8 cellular contexts compared by ENCODE assay signal in genomic region chr6:30672445-30673253, GRCh38. TPM values are rescaled to one million over a fixed set of nuclear protein-coding genes. Genes with fewer than 3 reads are reported as not detected.
DNase-seq lines count a peak whose midpoint lies in the region; ATAC-seq and TF ChIP-seq lines count a peak whose summit lies in the region.

DHX16 (minus strand) TSS chr6:30673006; CDS start chr6:30672841, 165 bp downstream.

- no peaks in the 10 kb centered on the region for H3K27me3 ChIP-seq in heart left ventricle

- CTCF ChIA-PET in T-cell (lab: Charles Lee) = interaction anchor here (0.7 to 2.0 kb wide), 15 partner anchors 9 to 318 kb away, joined by 3 to 9 read pairs (median 4); partner anchors contain the start of genes MDC1 (in 1 of the 2) and MRPS18B (in 1 of the 2)

- H3K4me3 ChIP-seq in heart left ventricle = peak within 1 kb of the TSS; percentile 76 to 98 (median 94)

- 0 to 1% (median 0%) methylated on average over 44 to 57 of the region's 57 CpGs for WGBS in adipose tissue, 3 donors
- WGBS in heart left ventricle, 4 donors = 0 to 1% (median 0%) methylated on average over 37 to 57 of the region's 57 CpGs

- peak within 1 kb of the TSS; percentile 79 to 84 for H3K27ac Mint-ChIP-seq in T-cell
- peak within 1 kb of the TSS; percentile 84 for H3K27ac Mint-ChIP-seq in type B pancreatic cell

- H3K36me3 ChIP-seq in heart left ventricle = peaks cover 0 to 57% (median 52%) of the 10 kb centered on the region in 9 donors

- ATAC-seq in HG02623 (IDR thresholded peaks at IDR 0.05; ENCODE audit: unreplicated experiment) = peak; percentile 64
- ATAC-seq in T-cell (replicated peaks in 1 of 4) = peak; percentile 80 to 84 (median 81)
- ATAC-seq in heart left ventricle = peak; percentile 64 to 93 (median 91)

- peaks cover 39 to 48% (median 41%) of the 10 kb centered on the region in 3 donors for H3K4me1 Mint-ChIP-seq in T-cell
- H3K4me1 Mint-ChIP-seq in type B pancreatic cell (ENCODE audit: unreplicated experiment) = peaks cover 8% of the 10 kb centered on the region

- H3K4me3 Mint-ChIP-seq in T-cell (peak within 1 kb of the TSS; percentile 85 to 93 (median 91)), type B pancreatic cell (peak within 1 kb of the TSS; percentile 86)

- intact Hi-C loops in heart left ventricle (cut with DNase I) = loop anchor here in 9 of 10 donors (5.0 to 10.0 kb wide), 6 partner anchors 55 to 202 kb away; partner anchors contain the start of genes HLA-E (in 3 of the 9), MRPS18B (in 1 of the 9) and PPP1R10 (in 1 of the 9)

- TF ChIP-seq CTCF in GM10266 (IDR thresholded peaks at IDR 0.05; ENCODE audit: control insufficient read depth, insufficient read depth, low read depth, missing control alignments) = peak; percentile 90
- TF ChIP-seq CTCF in heart left ventricle (IDR thresholded peaks at IDR 0.05) = peak; percentile 77 to 97 (median 85)
- TF ChIP-seq CTCF in type B pancreatic cell (conservative IDR thresholded peaks at IDR 0.05) = peak; percentile 92

- DNase-seq in GM10266 (ENCODE audit: extremely low spot score) (peak; percentile 92), NCI-H1417 treated with DMSO at 0.1 percent for 48 hours (lab: John Stamatoyannopoulos, UW) (peak; percentile 84), T-cell (peak; percentile 62 to 89 (median 80)), heart left ventricle (peak; percentile 97 to 98 (median 97)), pons (ENCODE audit: low spot score) (peak; percentile 93), type B pancreatic cell (ENCODE audit: extremely low spot score, unreplicated experiment) (peak; percentile 92)

- H3K36me3 Mint-ChIP-seq in T-cell (peaks cover 30% of the 10 kb centered on the region), type B pancreatic cell (peaks cover 6% of the 10 kb centered on the region)

- peaks cover 0 to 24% (median 15%) of the 10 kb centered on the region in 12 donors for H3K4me1 ChIP-seq in heart left ventricle

- H3K9me3 Mint-ChIP-seq in T-cell (no peaks in the 10 kb centered on the region), type B pancreatic cell (no peaks in the 10 kb centered on the region)

- H3K27ac ChIP-seq in adipose tissue (ENCODE audit: low read depth, low read length) = no peak within 1 kb of the TSS
- H3K27ac ChIP-seq in heart left ventricle = peak within 1 kb of the TSS in 11 of 12 donors; percentile 66 to 85 (median 79)

- POLR2A ChIA-PET in T-cell (lab: Charles Lee) = interaction anchor here (0.7 kb wide), 3 partner anchors 120 to 1078 kb away, joined by 4 to 9 read pairs (median 6); no protein-coding TSS in a partner anchor

- TF ChIP-seq POLR2A in heart left ventricle (IDR thresholded peaks at IDR 0.05) = peak in 1 of 2 donors; percentile 48

- no peaks in the 10 kb centered on the region for H3K27me3 Mint-ChIP-seq in T-cell
- no peaks in the 10 kb centered on the region for H3K27me3 Mint-ChIP-seq in type B pancreatic cell

- H3K9me3 ChIP-seq in heart left ventricle = no peaks in the 10 kb centered on the region

RNA-seq across cellular contexts. Expression of gene DHX16, which starts in this region (rescaled TPM):
- total RNA-seq in T-cell = 10 to 100 TPM; 29.0 to 51.9 (median 46.2) TPM
- polyA plus RNA-seq in adipose tissue = 10 to 100 TPM; 16.8 to 22.3 (median 19.7) TPM
- 10 to 100 TPM; 17.6 to 26.1 (median 21.0) TPM for total RNA-seq in heart left ventricle
- 10 to 100 TPM; 16.1 to 39.4 TPM for polyA plus RNA-seq in heart left ventricle
- total RNA-seq in type B pancreatic cell (ENCODE audit: low replicate concordance) = 29.0 and 29.6 TPM in 2 replicates
